In genomic region chr6:17762651-17763050, GRCh38 we compare ENCODE assay signal across 27 cellular contexts. TPM values are rescaled to one million over a fixed set of nuclear protein-coding genes. Genes with fewer than 3 reads are reported as not detected.
DNase-seq lines count a peak whose midpoint lies in the region; ATAC-seq, FAIRE-seq and TF ChIP-seq lines count a peak whose summit lies in the region.
"Had no signal": no experiment of that assay in that cellular context is flagged by ENCODE, and none has a peak within 500 bp of the region (broad histone marks: within the 10 kb centered on the region; RNA-seq: fewer than 3 reads in every experiment).

No MANE protein-coding gene starts in this region.

- H3K9me3 Mint-ChIP-seq in activated T-cell treated with anti-CD3 and anti-CD28 coated beads, Interleukin-2, amount 50 U/mL, for 72 hours: no peaks in the 10 kb centered on the region
- no peaks in the 10 kb centered on the region for H3K9me3 Mint-ChIP-seq in activated T-cell treated with anti-CD3 and anti-CD28 coated beads, Interleukin-2, amount 50 U/mL, for 4 hours
- H3K9me3 Mint-ChIP-seq in astrocyte (ENCODE audit: unreplicated experiment) (no peaks in the 10 kb centered on the region), type B pancreatic cell (no peaks in the 10 kb centered on the region)
- no peaks in the 10 kb centered on the region for H3K9me3 Mint-ChIP-seq in stimulated activated effector memory CD8-positive, alpha-beta T cell treated with anti-CD3 and anti-CD28 coated beads, Interleukin-12 subunit alpha, Interleukin-12 subunit beta, amount 100 ng/mL, for 72 hours
- H3K9me3 Mint-ChIP-seq: CD14-positive monocyte; CD4-positive, alpha-beta memory T cell; CD4-positive, CD25-positive, alpha-beta regulatory T cell; CD8-positive, alpha-beta memory T cell had no signal

- no peak for DNase-seq in activated T-cell treated with anti-CD3 and anti-CD28 coated beads, Interleukin-2, amount 50 U/mL, for 72 hours
- no peak for DNase-seq in activated T-cell treated with anti-CD3 and anti-CD28 coated beads, Interleukin-2, amount 50 U/mL, for 4 hours
- DNase-seq in astrocyte (ENCODE audit: low read depth) (no peak), NCI-H2107 (lab: John Stamatoyannopoulos, UW) (no peak), type B pancreatic cell (ENCODE audit: extremely low spot score, unreplicated experiment) (no peak)
- no peak for DNase-seq in stimulated activated effector memory CD8-positive, alpha-beta T cell treated with anti-CD3 and anti-CD28 coated beads, Interleukin-12 subunit alpha, Interleukin-12 subunit beta, amount 100 ng/mL, for 72 hours (ENCODE audit: low spot score in 2 of 2)
- DNase-seq: 8988T; ACHN; BE2C; C1 segment of cervical spinal cord; CD4-positive, alpha-beta memory T cell; CD4-positive, CD25-positive, alpha-beta regulatory T cell; CD8-positive, alpha-beta memory T cell; COR-L47; DMS 273 treated with DMSO at 0.1 percent for 48 hours; DMS153; DMS53; DMS79; DND-41; EL; GDM1 had no signal

- ATAC-seq in activated T-cell treated with anti-CD3 and anti-CD28 coated beads, Interleukin-2, amount 50 U/mL, for 72 hours (replicated peaks in 1 of 2): peak; percentile 50 to 70
- no peak for ATAC-seq in activated T-cell treated with anti-CD3 and anti-CD28 coated beads, Interleukin-2, amount 50 U/mL, for 4 hours
- ATAC-seq in stimulated activated effector memory CD8-positive, alpha-beta T cell treated with anti-CD3 and anti-CD28 coated beads, Interleukin-12 subunit alpha, Interleukin-12 subunit beta, amount 100 ng/mL, for 72 hours: peak; percentile 74
- ATAC-seq: GM12878 had no signal

- FAIRE-seq in astrocyte (lab: Jason Lieb, UNC): peak; percentile 26
- FAIRE-seq: A204.1, GM12878, GM12892, GM18507 had no signal

- no peak overlapping the region for H3K9ac ChIP-seq in astrocyte (ENCODE audit: low read length)
- H3K9ac ChIP-seq: BLaER1 had no signal

- H3K27ac Mint-ChIP-seq in activated T-cell treated with anti-CD3 and anti-CD28 coated beads, Interleukin-2, amount 50 U/mL, for 72 hours: no peak overlapping the region
- no peak overlapping the region for H3K27ac Mint-ChIP-seq in astrocyte (ENCODE audit: unreplicated experiment)
- no peak overlapping the region for H3K27ac Mint-ChIP-seq in stimulated activated effector memory CD8-positive, alpha-beta T cell treated with anti-CD3 and anti-CD28 coated beads, Interleukin-12 subunit alpha, Interleukin-12 subunit beta, amount 100 ng/mL, for 72 hours
- no peak overlapping the region for H3K27ac Mint-ChIP-seq in type B pancreatic cell
- H3K27ac Mint-ChIP-seq: CD14-positive monocyte; CD4-positive, alpha-beta memory T cell; CD4-positive, CD25-positive, alpha-beta regulatory T cell; CD8-positive, alpha-beta memory T cell had no signal

- H3K4me3 ChIP-seq in astrocyte (ENCODE audit: insufficient read depth, low read depth, low read length): no peak overlapping the region
- H3K4me3 ChIP-seq: BLaER1, GM12878 had no signal

- TF ChIP-seq CTCF in astrocyte (IDR thresholded peaks at IDR 0.05; ENCODE audit: insufficient read depth, low read depth, low read length) (no peak), type B pancreatic cell (conservative IDR thresholded peaks at IDR 0.05) (no peak)

- H3K27ac ChIP-seq in astrocyte (ENCODE audit: low read depth, low read length): no peak overlapping the region
- H3K27ac ChIP-seq: BLaER1 had no signal

- H3K4me2 ChIP-seq in astrocyte (ENCODE audit: low read length): no peak overlapping the region
- H3K4me2 ChIP-seq: BLaER1 had no signal

- no peak overlapping the region for H3K4me3 Mint-ChIP-seq in activated T-cell treated with anti-CD3 and anti-CD28 coated beads, Interleukin-2, amount 50 U/mL, for 72 hours
- H3K4me3 Mint-ChIP-seq in activated T-cell treated with anti-CD3 and anti-CD28 coated beads, Interleukin-2, amount 50 U/mL, for 4 hours: no peak overlapping the region
- no peak overlapping the region for H3K4me3 Mint-ChIP-seq in astrocyte (ENCODE audit: unreplicated experiment)
- no peak overlapping the region for H3K4me3 Mint-ChIP-seq in stimulated activated effector memory CD8-positive, alpha-beta T cell treated with anti-CD3 and anti-CD28 coated beads, Interleukin-12 subunit alpha, Interleukin-12 subunit beta, amount 100 ng/mL, for 72 hours
- H3K4me3 Mint-ChIP-seq in type B pancreatic cell: no peak overlapping the region
- H3K4me3 Mint-ChIP-seq: CD14-positive monocyte; CD4-positive, alpha-beta memory T cell; CD4-positive, CD25-positive, alpha-beta regulatory T cell; CD8-positive, alpha-beta memory T cell had no signal

- peaks cover 5% of the 10 kb centered on the region for H3K27me3 Mint-ChIP-seq in activated T-cell treated with anti-CD3 and anti-CD28 coated beads, Interleukin-2, amount 50 U/mL, for 72 hours (ENCODE audit: low read depth)
- H3K27me3 Mint-ChIP-seq in activated T-cell treated with anti-CD3 and anti-CD28 coated beads, Interleukin-2, amount 50 U/mL, for 4 hours (ENCODE audit: low read depth): peaks cover 10% of the 10 kb centered on the region
- H3K27me3 Mint-ChIP-seq in astrocyte (ENCODE audit: low read depth, unreplicated experiment): no peaks in the 10 kb centered on the region
- H3K27me3 Mint-ChIP-seq in type B pancreatic cell: no peaks in the 10 kb centered on the region

- no peaks in the 10 kb centered on the region for H3K79me2 ChIP-seq in astrocyte (ENCODE audit: insufficient read depth, low read length)

- peaks cover 17% of the 10 kb centered on the region for H3K36me3 ChIP-seq in astrocyte (ENCODE audit: insufficient read depth, low read length)
- H3K36me3 ChIP-seq: BE2C had no signal

- no peak overlapping the region for H2AFZ ChIP-seq in astrocyte (ENCODE audit: low read depth, low read length)

- H4K20me1 ChIP-seq in astrocyte (ENCODE audit: insufficient read depth, low read length): no peaks in the 10 kb centered on the region
- H4K20me1 ChIP-seq: BLaER1 had no signal

- no peaks in the 10 kb centered on the region for H3K9me3 ChIP-seq in astrocyte (ENCODE audit: insufficient read depth, low read depth, low read length)
- H3K9me3 ChIP-seq: BE2C, BLaER1 had no signal

- H3K36me3 Mint-ChIP-seq in activated T-cell treated with anti-CD3 and anti-CD28 coated beads, Interleukin-2, amount 50 U/mL, for 72 hours (ENCODE audit: insufficient read depth in 2 of 2): no peaks in the 10 kb centered on the region
- no peaks in the 10 kb centered on the region for H3K36me3 Mint-ChIP-seq in activated T-cell treated with anti-CD3 and anti-CD28 coated beads, Interleukin-2, amount 50 U/mL, for 4 hours (ENCODE audit: insufficient read depth)
- peaks cover 10% of the 10 kb centered on the region for H3K36me3 Mint-ChIP-seq in astrocyte (ENCODE audit: low read depth, unreplicated experiment)
- no peaks in the 10 kb centered on the region for H3K36me3 Mint-ChIP-seq in stimulated activated effector memory CD8-positive, alpha-beta T cell treated with anti-CD3 and anti-CD28 coated beads, Interleukin-12 subunit alpha, Interleukin-12 subunit beta, amount 100 ng/mL, for 72 hours
- H3K36me3 Mint-ChIP-seq in type B pancreatic cell: peaks cover 8% of the 10 kb centered on the region
- H3K36me3 Mint-ChIP-seq: CD4-positive, alpha-beta memory T cell; CD4-positive, CD25-positive, alpha-beta regulatory T cell; CD8-positive, alpha-beta memory T cell had no signal

- H3K4me1 Mint-ChIP-seq in activated T-cell treated with anti-CD3 and anti-CD28 coated beads, Interleukin-2, amount 50 U/mL, for 72 hours (ENCODE audit: low read depth): no peaks in the 10 kb centered on the region
- H3K4me1 Mint-ChIP-seq in activated T-cell treated with anti-CD3 and anti-CD28 coated beads, Interleukin-2, amount 50 U/mL, for 4 hours (ENCODE audit: low read depth): no peaks in the 10 kb centered on the region
- H3K4me1 Mint-ChIP-seq in astrocyte (ENCODE audit: low read depth, unreplicated experiment) (no peaks in the 10 kb centered on the region), type B pancreatic cell (ENCODE audit: unreplicated experiment) (no peaks in the 10 kb centered on the region)
- no peaks in the 10 kb centered on the region for H3K4me1 Mint-ChIP-seq in stimulated activated effector memory CD8-positive, alpha-beta T cell treated with anti-CD3 and anti-CD28 coated beads, Interleukin-12 subunit alpha, Interleukin-12 subunit beta, amount 100 ng/mL, for 72 hours
- H3K4me1 Mint-ChIP-seq: CD4-positive, alpha-beta memory T cell; CD4-positive, CD25-positive, alpha-beta regulatory T cell; CD8-positive, alpha-beta memory T cell had no signal

- no peaks in the 10 kb centered on the region for H3K27me3 ChIP-seq in astrocyte (ENCODE audit: insufficient read depth, low read length)
- H3K27me3 ChIP-seq: BE2C, BLaER1 had no signal

- no peaks in the 10 kb centered on the region for H3K4me1 ChIP-seq in astrocyte (ENCODE audit: insufficient read depth, low read length)
- H3K4me1 ChIP-seq: BE2C, BLaER1 had no signal

RNA-seq across cellular contexts. Expression of gene NUP153, which starts 55.9 kb away (rescaled TPM):
- total RNA-seq in activated T-cell treated with anti-CD3 and anti-CD28 coated beads, Interleukin-2, amount 50 U/mL, for 72 hours: 10 to 100 TPM; 59.0 to 61.4 TPM
- 100 to 1,000 TPM; 105 to 108 (median 106) TPM for total RNA-seq in activated T-cell treated with anti-CD3 and anti-CD28 coated beads, Interleukin-2, amount 50 U/mL, for 4 hours
- 44.8 and 51.6 TPM in 2 replicates for total RNA-seq in astrocyte
- 47.5 and 51.8 TPM in 2 replicates for total RNA-seq in type B pancreatic cell (ENCODE audit: low replicate concordance)

Comparison
In these comparisons a context has a peak if more than half of its experiments do, and no peak if none do; other contexts are left out.
1. ATAC-seq: peak in activated T-cell treated with anti-CD3 and anti-CD28 coated beads, Interleukin-2, amount 50 U/mL, for 72 hours (2 of 2) and stimulated activated effector memory CD8-positive, alpha-beta T cell treated with anti-CD3 and anti-CD28 coated beads, Interleukin-12 subunit alpha, Interleukin-12 subunit beta, amount 100 ng/mL, for 72 hours (single experiment); none in activated T-cell treated with anti-CD3 and anti-CD28 coated beads, Interleukin-2, amount 50 U/mL, for 4 hours (0 of 2).